Comparison of ENCODE assay signal across 36 cellular contexts in genomic region chr1:236978740-236979139, GRCh38. TPM values are rescaled to one million over a fixed set of nuclear protein-coding genes. Genes with fewer than 3 reads are reported as not detected.
DNase-seq lines count a peak whose midpoint lies in the region; ATAC-seq and FAIRE-seq lines count a peak whose summit lies in the region.
"Had no signal": no experiment of that assay in that cellular context is flagged by ENCODE, and none has a peak within 500 bp of the region (broad histone marks: within the 10 kb centered on the region; RNA-seq: fewer than 3 reads in every experiment).

No MANE protein-coding gene starts in this region.

- no peak for FAIRE-seq in urothelium cell line (lab: Jason Lieb, UNC)
- FAIRE-seq: frontal cortex, GM12892, HTR-8/SVneo had no signal

- ATAC-seq in Right ventricle myocardium superior (ENCODE audit: poor library complexity) = peak; percentile 49
- no peak for ATAC-seq in Right ventricle myocardium inferior
- peak; percentile 31 for ATAC-seq in left ventricle myocardium superior
- ATAC-seq in HG03175 (IDR thresholded peaks at IDR 0.05; ENCODE audit: unreplicated experiment) = no peak
- ATAC-seq: activated CD8-positive, alpha-beta memory T cell treated with anti-CD3 and anti-CD28 coated beads, Interleukin-2, amount 10 ng/mL, durations not matched to agents 7 days and 5 days; activated T-cell treated with anti-CD3 and anti-CD28 coated beads, Interleukin-2, amount 50 U/mL, for 4 hours; esophagus mucosa; natural killer cell; stimulated activated naive B cell treated with anti-CD40 and anti-IgM and Interleukin-4, amounts not matched to agents 10 μg/mL and 1 μg/mL and 100 μg/mL, for 72 hours; upper lobe of right lung had no signal

- DNase-seq in Right ventricle myocardium superior (no peak), Right ventricle myocardium inferior (ENCODE audit: missing footprints) (no peak), left ventricle myocardium superior (peak; percentile 44), urothelium cell line (ENCODE audit: low spot score) (peak; percentile 65), SW 1271 (lab: John Stamatoyannopoulos, UW) (no peak), GM19240 (ENCODE audit: insufficient read length, low spot score) (no peak)
- DNase-seq: activated CD8-positive, alpha-beta memory T cell treated with anti-CD3 and anti-CD28 coated beads, Interleukin-2, amount 10 ng/mL, durations not matched to agents 7 days and 5 days; activated gamma-delta T cell treated with Interleukin-2 at 50 U/mL for 16 hours; activated naive CD8-positive, alpha-beta T cell treated with anti-CD3 and anti-CD28 coated beads, Interleukin-2, amount 10 ng/mL, durations not matched to agents 7 days and 5 days; activated T-cell treated with anti-CD3 and anti-CD28 coated beads, Interleukin-2, amount 50 U/mL, for 4 hours; GOT3; natural killer cell; NCI-H1092 treated with DMSO at 0.1 percent for 48 hours; NCI-H187; NCI-H2171; stimulated activated naive B cell treated with anti-CD40 and anti-IgM and Interleukin-4, amounts not matched to agents 10 μg/mL and 1 μg/mL and 100 μg/mL, for 72 hours; substantia nigra; upper lobe of right lung had no signal

- intact Hi-C loops in Right ventricle myocardium superior (cut with DNase I) (no loop called here), Right ventricle myocardium inferior (cut with DNase I) (no loop called here), left ventricle myocardium superior (cut with micrococcal nuclease) (no loop called here)

- H3K27ac ChIP-seq in angular gyrus (ENCODE audit: low read depth, low read length) = peak overlapping the region; percentile 16
- H3K27ac ChIP-seq: 22Rv1, ascending aorta, cardiac muscle cell, hepatocyte, SK-N-MC, skin epidermis, upper lobe of right lung had no signal

RNA-seq across cellular contexts. Expression of gene MT1HL1, which starts 25.5 kb away (rescaled TPM):
- not detected for total RNA-seq in Right ventricle myocardium superior
- not detected for total RNA-seq in Right ventricle myocardium inferior
- total RNA-seq in left ventricle myocardium superior = not detected
- total RNA-seq: activated CD8-positive, alpha-beta memory T cell treated with anti-CD3 and anti-CD28 coated beads, Interleukin-2, amount 10 ng/mL, durations not matched to agents 7 days and 5 days; activated naive CD8-positive, alpha-beta T cell treated with anti-CD3 and anti-CD28 coated beads, Interleukin-2, amount 10 ng/mL, durations not matched to agents 7 days and 5 days; activated T-cell treated with anti-CD3 and anti-CD28 coated beads, Interleukin-2, amount 50 U/mL, for 4 hours; ascending aorta; cardiac muscle cell; esophagus mucosa; frontal cortex; hepatocyte; lung; mononuclear cell; natural killer cell; NCI-H460; osteocyte; renal cortical epithelial cell; T-helper 1 cell treated with Interleukin-12 subunit alpha and Interleukin-12 subunit beta and Interleukin-4 antibody, amounts not matched to agents 30 ng/mL and 1 ng/mL, for 36 hours; upper lobe of right lung had no signal

Comparison
In these comparisons a context has a peak if more than half of its experiments do, and no peak if none do; other contexts are left out.
1. ATAC-seq: peak in Right ventricle myocardium superior (single experiment) and left ventricle myocardium superior (single experiment); none in Right ventricle myocardium inferior (single experiment) and HG03175 (single experiment).
2. DNase-seq: peak in left ventricle myocardium superior (single experiment) and urothelium cell line (single experiment); none in Right ventricle myocardium superior (single experiment), Right ventricle myocardium inferior (single experiment), SW 1271 (0 of 2) and GM19240 (single experiment).